Comparison of ENCODE assay signal across 25 cellular contexts in genomic region chr3:146653978-146654377, GRCh38. TPM values are rescaled to one million over a fixed set of nuclear protein-coding genes. Genes with fewer than 3 reads are reported as not detected.
DNase-seq lines count a peak whose midpoint lies in the region; ATAC-seq, FAIRE-seq and TF ChIP-seq lines count a peak whose summit lies in the region.
"Had no signal": no experiment of that assay in that cellular context is flagged by ENCODE, and none has a peak within 500 bp of the region (broad histone marks: within the 10 kb centered on the region; RNA-seq: fewer than 3 reads in every experiment).

No MANE protein-coding gene starts in this region.

- H3K27ac ChIP-seq in GM23338 (ENCODE audit: low read depth) (no peak overlapping the region), HUES64 (ENCODE audit: low read depth, low read length) (peak overlapping the region; percentile 21; the same call in 1 of the 2 replicates), endodermal cell (ENCODE audit: low read depth, low read length) (no peak overlapping the region), small intestine (ENCODE audit: low read depth in 1 of 2, low read length in 1 of 2) (no peak overlapping the region), WERI-Rb-1 (no peak overlapping the region)
- H3K27ac ChIP-seq: A549; BLaER1 treated with 17β-estradiol and CSF1 and Interleukin-3, amounts not matched to agents 10 nM and 100 nM had no signal

- H2AFZ ChIP-seq in GM23338: no peak overlapping the region

- no peaks in the 10 kb centered on the region for H3F3A ChIP-seq in GM23338 (replicated peaks; ENCODE audit: low read depth)

- H3K27me3 ChIP-seq in GM23338 (ENCODE audit: insufficient read depth): no peaks in the 10 kb centered on the region
- H3K27me3 ChIP-seq in HUES64 (ENCODE audit: insufficient read depth, low read length): no peaks in the 10 kb centered on the region
- no peaks in the 10 kb centered on the region for H3K27me3 ChIP-seq in endodermal cell (ENCODE audit: control insufficient read depth, insufficient read depth, low read length, poor library complexity, severe bottlenecking)
- no peaks in the 10 kb centered on the region for H3K27me3 ChIP-seq in small intestine (ENCODE audit: control insufficient read depth in 2 of 2, insufficient read depth in 2 of 2, low read length in 2 of 2)
- no peaks in the 10 kb centered on the region for H3K27me3 ChIP-seq in H7 (ENCODE audit: control insufficient read depth, insufficient read depth, low read length)
- H3K27me3 ChIP-seq in WERI-Rb-1 (ENCODE audit: insufficient read depth, low read depth, severe bottlenecking): no peaks in the 10 kb centered on the region
- H3K27me3 ChIP-seq: BE2C; BLaER1 treated with 17β-estradiol and CSF1 and Interleukin-3, amounts not matched to agents 10 nM and 100 nM had no signal

- H4K20me1 ChIP-seq in GM23338 (replicated peaks; ENCODE audit: insufficient read depth): no peaks in the 10 kb centered on the region
- H4K20me1 ChIP-seq: BLaER1 treated with 17β-estradiol and CSF1 and Interleukin-3, amounts not matched to agents 10 nM and 100 nM had no signal

- H3K36me3 Mint-ChIP-seq in GM23338 (ENCODE audit: low read depth) (no peaks in the 10 kb centered on the region), WTC11 (no peaks in the 10 kb centered on the region), endodermal cell (ENCODE audit: low read depth) (no peaks in the 10 kb centered on the region)
- H3K36me3 Mint-ChIP-seq: CD14-positive monocyte; CD8-positive, alpha-beta memory T cell had no signal

- DNase-seq in GM23338 (ENCODE audit: low spot score) (peak; percentile 65), WTC11 (ENCODE audit: low spot score) (no peak), endodermal cell (peak; percentile 53), hepatic stellate cell (ENCODE audit: low spot score) (no peak), small intestine (no peak), H7 (no peak), WERI-Rb-1 (no peak)
- DNase-seq: 8988T; ACHN; AML-193; BE2C; CD4-positive, alpha-beta T cell; CD8-positive, alpha-beta memory T cell; DMS 273 treated with DMSO at 0.1 percent for 48 hours; DMS79; EL; GDM1; HCEC 1CT had no signal

- H3K4me2 ChIP-seq in GM23338: peak overlapping the region; percentile 50
- H3K4me2 ChIP-seq: A549; BLaER1 treated with 17β-estradiol and CSF1 and Interleukin-3, amounts not matched to agents 10 nM and 100 nM had no signal

- CTCF ChIA-PET in WTC11 (lab: Charles Lee): interaction anchor here (1.7 kb wide), 1 partner anchor 11 kb away, joined by 5 read pairs; no protein-coding TSS in a partner anchor

- H3K79me2 ChIP-seq in GM23338 (replicated peaks; ENCODE audit: insufficient read depth): no peaks in the 10 kb centered on the region

- H3K4me1 ChIP-seq in GM23338 (ENCODE audit: insufficient read depth): peaks cover 28% of the 10 kb centered on the region
- H3K4me1 ChIP-seq in HUES64 (ENCODE audit: insufficient read depth, low read length): peaks cover 23% of the 10 kb centered on the region; the same call in 1 of the 2 replicates
- no peaks in the 10 kb centered on the region for H3K4me1 ChIP-seq in endodermal cell (ENCODE audit: control insufficient read depth, insufficient read depth, low read length)
- H3K4me1 ChIP-seq in small intestine (ENCODE audit: control insufficient read depth in 2 of 2, insufficient read depth in 1 of 2, low read depth in 1 of 2, low read length in 1 of 2): no peaks in the 10 kb centered on the region
- H3K4me1 ChIP-seq: A549; BE2C; BLaER1 treated with 17β-estradiol and CSF1 and Interleukin-3, amounts not matched to agents 10 nM and 100 nM had no signal

- no peak overlapping the region for H3K9ac ChIP-seq in HUES64 (ENCODE audit: low read depth, low read length)
- no peak overlapping the region for H3K9ac ChIP-seq in endodermal cell (ENCODE audit: extremely low read depth, low read length, poor library complexity, severe bottlenecking)
- H3K9ac ChIP-seq: BLaER1 treated with 17β-estradiol and CSF1 and Interleukin-3, amounts not matched to agents 10 nM and 100 nM had no signal

- H3K9me3 Mint-ChIP-seq in GM23338 (no peaks in the 10 kb centered on the region), WTC11 (no peaks in the 10 kb centered on the region), endodermal cell (no peaks in the 10 kb centered on the region)
- H3K9me3 Mint-ChIP-seq: CD4-positive, alpha-beta T cell had no signal

- H3K27me3 Mint-ChIP-seq in GM23338 (ENCODE audit: insufficient read depth, low read depth, poor library complexity): no peaks in the 10 kb centered on the region
- no peaks in the 10 kb centered on the region for H3K27me3 Mint-ChIP-seq in WTC11 (ENCODE audit: low read depth)
- no peaks in the 10 kb centered on the region for H3K27me3 Mint-ChIP-seq in endodermal cell (ENCODE audit: insufficient read depth)

- H3K4me3 ChIP-seq in GM23338: no peak overlapping the region
- H3K4me3 ChIP-seq in HUES64 (ENCODE audit: low read length): no peak overlapping the region
- no peak overlapping the region for H3K4me3 ChIP-seq in endodermal cell (ENCODE audit: low read length)
- H3K4me3 ChIP-seq in small intestine (ENCODE audit: low read depth in 1 of 2, low read length in 2 of 2): no peak overlapping the region
- H3K4me3 ChIP-seq in H7 (ENCODE audit: insufficient read depth, low read depth, low read length): no peak overlapping the region
- H3K4me3 ChIP-seq in WERI-Rb-1 (ENCODE audit: low read depth, low read length): no peak overlapping the region
- H3K4me3 ChIP-seq: A549; BLaER1 treated with 17β-estradiol and CSF1 and Interleukin-3, amounts not matched to agents 10 nM and 100 nM; GM12878 had no signal

- no peak for FAIRE-seq in small intestine (lab: Jason Lieb, UNC)
- FAIRE-seq: A549, D721Med, GM12878 had no signal

- H3K9me2 ChIP-seq in GM23338 (ENCODE audit: insufficient read depth): no peaks in the 10 kb centered on the region

- no peak overlapping the region for H3K27ac Mint-ChIP-seq in GM23338
- no peak overlapping the region for H3K27ac Mint-ChIP-seq in WTC11
- no peak overlapping the region for H3K27ac Mint-ChIP-seq in endodermal cell
- H3K27ac Mint-ChIP-seq: CD14-positive monocyte; CD4-positive, alpha-beta T cell; CD8-positive, alpha-beta memory T cell had no signal

- H3K36me3 ChIP-seq in GM23338 (ENCODE audit: insufficient read depth) (no peaks in the 10 kb centered on the region), HUES64 (ENCODE audit: insufficient read depth, low read length) (no peaks in the 10 kb centered on the region), endodermal cell (ENCODE audit: control insufficient read depth, insufficient read depth, low read length) (no peaks in the 10 kb centered on the region), small intestine (ENCODE audit: control insufficient read depth in 2 of 2, insufficient read depth in 2 of 2, low read length in 2 of 2) (no peaks in the 10 kb centered on the region), H7 (replicated peaks; ENCODE audit: control insufficient read depth, insufficient read depth, low read length) (no peaks in the 10 kb centered on the region), WERI-Rb-1 (no peaks in the 10 kb centered on the region)
- H3K36me3 ChIP-seq: BE2C; BLaER1 treated with 17β-estradiol and CSF1 and Interleukin-3, amounts not matched to agents 10 nM and 100 nM had no signal

- 41% methylated on average over 3 of the region's 3 CpGs for WGBS in HUES64
- WGBS in endodermal cell (ENCODE audit: insufficient coverage in 1 of 2, insufficient read length in 1 of 2), 2 experiments: 57 to 72% methylated on average over 1 to 3 of the region's 3 CpGs
- 59 to 73% (median 63%) methylated on average over 3 of the region's 3 CpGs for WGBS in small intestine, 3 donors

- POLR2A ChIA-PET in WTC11 (lab: Charles Lee): no interaction called here

- H3K9me3 ChIP-seq in HUES64 (ENCODE audit: insufficient read depth, low read depth, low read length) (no peaks in the 10 kb centered on the region), endodermal cell (ENCODE audit: control insufficient read depth, low read length) (no peaks in the 10 kb centered on the region), small intestine (ENCODE audit: control insufficient read depth, low read depth) (no peaks in the 10 kb centered on the region), WERI-Rb-1 (ENCODE audit: severe bottlenecking) (no peaks in the 10 kb centered on the region)
- H3K9me3 ChIP-seq: A549, BE2C had no signal

- H3K4me1 Mint-ChIP-seq in GM23338: peaks cover 25% of the 10 kb centered on the region
- peaks cover 17% of the 10 kb centered on the region for H3K4me1 Mint-ChIP-seq in WTC11
- H3K4me1 Mint-ChIP-seq in endodermal cell: no peaks in the 10 kb centered on the region
- H3K4me1 Mint-ChIP-seq: CD14-positive monocyte; CD8-positive, alpha-beta memory T cell had no signal

- H3K4me3 Mint-ChIP-seq in GM23338 (no peak overlapping the region), WTC11 (no peak overlapping the region), endodermal cell (no peak overlapping the region)
- H3K4me3 Mint-ChIP-seq: CD14-positive monocyte; CD4-positive, alpha-beta T cell; CD8-positive, alpha-beta memory T cell had no signal

- TF ChIP-seq CTCF in GM23338 (conservative IDR thresholded peaks at IDR 0.05; ENCODE audit: low read depth in 2 of 2): no peak
- TF ChIP-seq CTCF in WTC11 (IDR thresholded peaks at IDR 0.05): no peak
- no peak for TF ChIP-seq CTCF in endodermal cell (conservative IDR thresholded peaks at IDR 0.05)
- TF ChIP-seq CTCF in WERI-Rb-1 (IDR thresholded peaks at IDR 0.05; ENCODE audit: low read depth, low read length): no peak

- peak; percentile 71 for ATAC-seq in GM23338
- peak; percentile 72 for ATAC-seq in WTC11
- ATAC-seq: A549, GM12878 had no signal

TF ChIP-seq in GM23338, 12 proteins besides CTCF, POLR2A, EP300 and RAD21:
- no peak for TF ChIP-seq ZNF114 (CRISPR knock-in tag; IDR thresholded peaks at IDR 0.05)

TF ChIP-seq in WTC11, 78 proteins besides CTCF, POLR2A, EP300 and RAD21 (continues in another document):
- no peak for TF ChIP-seq NR1H2 (CRISPR knock-in tag; IDR thresholded peaks at IDR 0.05)
- TF ChIP-seq FOXK1 (CRISPR knock-in tag; IDR thresholded peaks at IDR 0.05): no peak
- no peak for TF ChIP-seq ERG (CRISPR knock-in tag; IDR thresholded peaks at IDR 0.05)

RNA-seq across cellular contexts. Expression of gene PLSCR5, which starts 48.8 kb away (rescaled TPM):
- not detected in 2 replicates for total RNA-seq in GM23338 (2014; rRNA removed; shearing (Covaris generic))
- polyA plus RNA-seq in GM23338 (2016; fragmentation: Nextera tagmentation; extraction: Ambion mirVana): not detected in 2 replicates
- polyA plus RNA-seq in HUES64 (2013, experiment 1 of 2): 0.35 TPM
- polyA plus RNA-seq in HUES64 (2013, experiment 2 of 2): not detected
- not detected in 3 replicates for total RNA-seq in WTC11 (2021)
- not detected for total RNA-seq in endodermal cell
- 0.32 TPM for polyA plus RNA-seq in endodermal cell (2013, experiment 1 of 2)
- 0.17 TPM for polyA plus RNA-seq in endodermal cell (2013, experiment 2 of 2)
- not detected for polyA plus RNA-seq in small intestine
- not detected in 2 replicates for total RNA-seq in H7 (2014; rRNA removed; shearing (Covaris generic))
- total RNA-seq: CD4-positive, alpha-beta T cell; CD8-positive, alpha-beta memory T cell; GM12878; H4 had no signal
- polyA plus RNA-seq: A549; CD14-positive monocyte; CD8-positive, alpha-beta memory T cell had no signal

Comparison
In these comparisons a context has a peak if more than half of its experiments do, and no peak if none do; other contexts are left out.
1. DNase-seq: peak in GM23338 (single experiment) and endodermal cell (single experiment); none in WTC11 (single experiment), hepatic stellate cell (single experiment), small intestine (single experiment), H7 (single experiment) and WERI-Rb-1 (single experiment).